Comparison of ENCODE assay signal across 1 cellular context in the genomic region with DNA sequence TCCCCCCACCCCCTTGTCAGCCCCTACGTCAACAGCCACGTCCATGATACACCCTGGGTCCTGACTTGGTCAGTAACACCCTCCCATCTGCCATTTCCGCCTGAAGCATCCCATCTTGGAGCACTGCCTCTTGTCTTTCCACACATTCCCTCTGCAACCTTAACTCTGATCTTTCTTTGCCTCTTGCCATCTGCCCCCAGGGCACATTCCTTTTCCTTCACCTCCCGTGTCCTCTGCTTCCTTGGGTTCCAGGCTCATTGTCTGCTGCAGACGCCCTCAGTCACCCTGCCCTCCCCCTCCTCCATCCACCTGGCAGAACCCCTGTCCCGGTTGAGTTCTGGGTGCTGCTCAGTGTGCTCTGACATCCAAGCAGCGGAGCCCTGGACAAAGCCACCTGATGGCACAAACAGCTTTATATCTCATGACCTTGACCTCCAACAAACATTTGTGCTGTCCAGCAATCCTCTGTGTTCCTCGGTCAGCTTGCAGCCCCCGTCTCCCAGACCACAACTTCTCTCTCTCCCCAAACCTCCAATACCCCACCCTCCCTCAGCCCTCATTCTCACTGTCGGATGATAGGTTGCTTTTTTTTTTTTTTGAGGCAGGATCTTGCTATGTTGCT.
TF ChIP-seq lines count a peak whose summit lies in the region.

No MANE protein-coding gene starts in this region.

TF ChIP-seq in GM23338, 12 proteins besides CTCF, POLR2A, EP300 and RAD21 (continued from another document):
- TF ChIP-seq, protein P1, sequence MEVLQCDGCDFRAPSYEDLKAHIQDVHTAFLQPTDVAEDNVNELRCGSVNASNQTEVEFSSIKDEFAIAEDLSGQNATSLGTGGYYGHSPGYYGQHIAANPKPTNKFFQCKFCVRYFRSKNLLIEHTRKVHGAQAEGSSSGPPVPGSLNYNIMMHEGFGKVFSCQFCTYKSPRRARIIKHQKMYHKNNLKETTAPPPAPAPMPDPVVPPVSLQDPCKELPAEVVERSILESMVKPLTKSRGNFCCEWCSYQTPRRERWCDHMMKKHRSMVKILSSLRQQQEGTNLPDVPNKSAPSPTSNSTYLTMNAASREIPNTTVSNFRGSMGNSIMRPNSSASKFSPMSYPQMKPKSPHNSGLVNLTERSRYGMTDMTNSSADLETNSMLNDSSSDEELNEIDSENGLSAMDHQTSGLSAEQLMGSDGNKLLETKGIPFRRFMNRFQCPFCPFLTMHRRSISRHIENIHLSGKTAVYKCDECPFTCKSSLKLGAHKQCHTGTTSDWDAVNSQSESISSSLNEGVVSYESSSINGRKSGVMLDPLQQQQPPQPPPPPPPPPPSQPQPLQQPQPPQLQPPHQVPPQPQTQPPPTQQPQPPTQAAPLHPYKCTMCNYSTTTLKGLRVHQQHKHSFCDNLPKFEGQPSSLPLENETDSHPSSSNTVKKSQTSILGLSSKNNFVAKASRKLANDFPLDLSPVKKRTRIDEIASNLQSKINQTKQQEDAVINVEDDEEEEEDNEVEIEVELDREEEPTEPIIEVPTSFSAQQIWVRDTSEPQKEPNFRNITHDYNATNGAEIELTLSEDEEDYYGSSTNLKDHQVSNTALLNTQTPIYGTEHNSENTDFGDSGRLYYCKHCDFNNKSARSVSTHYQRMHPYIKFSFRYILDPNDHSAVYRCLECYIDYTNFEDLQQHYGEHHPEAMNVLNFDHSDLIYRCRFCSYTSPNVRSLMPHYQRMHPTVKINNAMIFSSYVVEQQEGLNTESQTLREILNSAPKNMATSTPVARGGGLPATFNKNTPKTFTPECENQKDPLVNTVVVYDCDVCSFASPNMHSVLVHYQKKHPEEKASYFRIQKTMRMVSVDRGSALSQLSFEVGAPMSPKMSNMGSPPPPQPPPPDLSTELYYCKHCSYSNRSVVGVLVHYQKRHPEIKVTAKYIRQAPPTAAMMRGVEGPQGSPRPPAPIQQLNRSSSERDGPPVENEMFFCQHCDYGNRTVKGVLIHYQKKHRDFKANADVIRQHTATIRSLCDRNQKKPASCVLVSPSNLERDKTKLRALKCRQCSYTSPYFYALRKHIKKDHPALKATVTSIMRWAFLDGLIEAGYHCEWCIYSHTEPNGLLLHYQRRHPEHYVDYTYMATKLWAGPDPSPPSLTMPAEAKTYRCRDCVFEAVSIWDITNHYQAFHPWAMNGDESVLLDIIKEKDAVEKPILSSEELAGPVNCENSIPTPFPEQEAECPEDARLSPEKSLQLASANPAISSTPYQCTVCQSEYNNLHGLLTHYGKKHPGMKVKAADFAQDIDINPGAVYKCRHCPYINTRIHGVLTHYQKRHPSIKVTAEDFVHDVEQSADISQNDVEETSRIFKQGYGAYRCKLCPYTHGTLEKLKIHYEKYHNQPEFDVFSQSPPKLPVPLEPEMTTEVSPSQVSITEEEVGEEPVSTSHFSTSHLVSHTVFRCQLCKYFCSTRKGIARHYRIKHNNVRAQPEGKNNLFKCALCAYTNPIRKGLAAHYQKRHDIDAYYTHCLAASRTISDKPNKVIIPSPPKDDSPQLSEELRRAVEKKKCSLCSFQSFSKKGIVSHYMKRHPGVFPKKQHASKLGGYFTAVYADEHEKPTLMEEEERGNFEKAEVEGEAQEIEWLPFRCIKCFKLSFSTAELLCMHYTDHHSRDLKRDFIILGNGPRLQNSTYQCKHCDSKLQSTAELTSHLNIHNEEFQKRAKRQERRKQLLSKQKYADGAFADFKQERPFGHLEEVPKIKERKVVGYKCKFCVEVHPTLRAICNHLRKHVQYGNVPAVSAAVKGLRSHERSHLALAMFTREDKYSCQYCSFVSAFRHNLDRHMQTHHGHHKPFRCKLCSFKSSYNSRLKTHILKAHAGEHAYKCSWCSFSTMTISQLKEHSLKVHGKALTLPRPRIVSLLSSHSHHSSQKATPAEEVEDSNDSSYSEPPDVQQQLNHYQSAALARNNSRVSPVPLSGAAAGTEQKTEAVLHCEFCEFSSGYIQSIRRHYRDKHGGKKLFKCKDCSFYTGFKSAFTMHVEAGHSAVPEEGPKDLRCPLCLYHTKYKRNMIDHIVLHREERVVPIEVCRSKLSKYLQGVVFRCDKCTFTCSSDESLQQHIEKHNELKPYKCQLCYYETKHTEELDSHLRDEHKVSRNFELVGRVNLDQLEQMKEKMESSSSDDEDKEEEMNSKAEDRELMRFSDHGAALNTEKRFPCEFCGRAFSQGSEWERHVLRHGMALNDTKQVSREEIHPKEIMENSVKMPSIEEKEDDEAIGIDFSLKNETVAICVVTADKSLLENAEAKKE (CRISPR knock-in tag; IDR thresholded peaks at IDR 0.05), result no peak
- TF ChIP-seq EZH2phosphoT487 (IDR thresholded peaks at IDR 0.05; ENCODE audit: unreplicated experiment) (no peak), POLR2AphosphoS5 (IDR thresholded peaks at IDR 0.05; ENCODE audit: low read depth) (no peak), NANOG (IDR thresholded peaks at IDR 0.05; ENCODE audit: borderline replicate concordance) (no peak), JUNB (IDR thresholded peaks at IDR 0.05; ENCODE audit: unreplicated experiment) (no peak), ZNF114 (CRISPR knock-in tag; IDR thresholded peaks at IDR 0.05) (no peak), STAT1 (IDR thresholded peaks at IDR 0.05; ENCODE audit: unreplicated experiment) (no peak), ZNF331 (CRISPR knock-in tag; IDR thresholded peaks at IDR 0.05; ENCODE audit: low read depth) (no peak)
- TF ChIP-seq, protein P2, sequence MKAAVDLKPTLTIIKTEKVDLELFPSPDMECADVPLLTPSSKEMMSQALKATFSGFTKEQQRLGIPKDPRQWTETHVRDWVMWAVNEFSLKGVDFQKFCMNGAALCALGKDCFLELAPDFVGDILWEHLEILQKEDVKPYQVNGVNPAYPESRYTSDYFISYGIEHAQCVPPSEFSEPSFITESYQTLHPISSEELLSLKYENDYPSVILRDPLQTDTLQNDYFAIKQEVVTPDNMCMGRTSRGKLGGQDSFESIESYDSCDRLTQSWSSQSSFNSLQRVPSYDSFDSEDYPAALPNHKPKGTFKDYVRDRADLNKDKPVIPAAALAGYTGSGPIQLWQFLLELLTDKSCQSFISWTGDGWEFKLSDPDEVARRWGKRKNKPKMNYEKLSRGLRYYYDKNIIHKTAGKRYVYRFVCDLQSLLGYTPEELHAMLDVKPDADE (IDR thresholded peaks at IDR 0.05), result no peak
- TF ChIP-seq, protein P3, sequence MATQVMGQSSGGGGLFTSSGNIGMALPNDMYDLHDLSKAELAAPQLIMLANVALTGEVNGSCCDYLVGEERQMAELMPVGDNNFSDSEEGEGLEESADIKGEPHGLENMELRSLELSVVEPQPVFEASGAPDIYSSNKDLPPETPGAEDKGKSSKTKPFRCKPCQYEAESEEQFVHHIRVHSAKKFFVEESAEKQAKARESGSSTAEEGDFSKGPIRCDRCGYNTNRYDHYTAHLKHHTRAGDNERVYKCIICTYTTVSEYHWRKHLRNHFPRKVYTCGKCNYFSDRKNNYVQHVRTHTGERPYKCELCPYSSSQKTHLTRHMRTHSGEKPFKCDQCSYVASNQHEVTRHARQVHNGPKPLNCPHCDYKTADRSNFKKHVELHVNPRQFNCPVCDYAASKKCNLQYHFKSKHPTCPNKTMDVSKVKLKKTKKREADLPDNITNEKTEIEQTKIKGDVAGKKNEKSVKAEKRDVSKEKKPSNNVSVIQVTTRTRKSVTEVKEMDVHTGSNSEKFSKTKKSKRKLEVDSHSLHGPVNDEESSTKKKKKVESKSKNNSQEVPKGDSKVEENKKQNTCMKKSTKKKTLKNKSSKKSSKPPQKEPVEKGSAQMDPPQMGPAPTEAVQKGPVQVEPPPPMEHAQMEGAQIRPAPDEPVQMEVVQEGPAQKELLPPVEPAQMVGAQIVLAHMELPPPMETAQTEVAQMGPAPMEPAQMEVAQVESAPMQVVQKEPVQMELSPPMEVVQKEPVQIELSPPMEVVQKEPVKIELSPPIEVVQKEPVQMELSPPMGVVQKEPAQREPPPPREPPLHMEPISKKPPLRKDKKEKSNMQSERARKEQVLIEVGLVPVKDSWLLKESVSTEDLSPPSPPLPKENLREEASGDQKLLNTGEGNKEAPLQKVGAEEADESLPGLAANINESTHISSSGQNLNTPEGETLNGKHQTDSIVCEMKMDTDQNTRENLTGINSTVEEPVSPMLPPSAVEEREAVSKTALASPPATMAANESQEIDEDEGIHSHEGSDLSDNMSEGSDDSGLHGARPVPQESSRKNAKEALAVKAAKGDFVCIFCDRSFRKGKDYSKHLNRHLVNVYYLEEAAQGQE (IDR thresholded peaks at IDR 0.05; ENCODE audit: unreplicated experiment), result no peak
